In genomic region chr7:2477447-2478386, GRCh38 we compare ENCODE assay signal across 8 cellular contexts. TPM values are rescaled to one million over a fixed set of nuclear protein-coding genes. Genes with fewer than 3 reads are reported as not detected.
DNase-seq lines count a peak whose midpoint lies in the region; ATAC-seq and FAIRE-seq lines count a peak whose summit lies in the region.

No MANE protein-coding gene starts in this region.

- H3K27me3 ChIP-seq in aorta (ENCODE audit: control insufficient read depth in 1 of 2, insufficient read depth in 2 of 2, low read length in 1 of 2) = no peaks in the 10 kb centered on the region

- 46 to 63% methylated on average over 33 to 34 of the region's 34 CpGs for WGBS in aorta, 2 donors

- FAIRE-seq in frontal cortex (lab: Jason Lieb, UNC) = no peak

- H3K27ac ChIP-seq in aorta (ENCODE audit: low read depth in 1 of 2, low read length in 2 of 2) = no peak overlapping the region

- no peak overlapping the region for H3K4me3 ChIP-seq in aorta (ENCODE audit: low read length in 2 of 2)

- H3K36me3 ChIP-seq in aorta (ENCODE audit: control insufficient read depth in 1 of 2, insufficient read depth in 2 of 2, low read length in 1 of 2) = no peaks in the 10 kb centered on the region

- H3K9me3 ChIP-seq in aorta (ENCODE audit: control insufficient read depth, low read length) = no peaks in the 10 kb centered on the region

- intact Hi-C loops in posterior vena cava (cut with DNase I) (loop anchor here (1.0 to 10.0 kb wide), 3 partner anchors 28 to 187 kb away; partner anchors contain the start of genes BRAT1 (in 1 of the 2) and IQCE (in 1 of the 2)), aorta (cut with DNase I) (no loop called here)

- no peaks in the 10 kb centered on the region for H3K4me1 ChIP-seq in aorta (ENCODE audit: control insufficient read depth in 1 of 2, insufficient read depth in 2 of 2, low read length in 2 of 2)

- DNase-seq in Daoy (ENCODE audit: low read depth) (peak; percentile 87), SHP77 (lab: John Stamatoyannopoulos, UW) (peak; percentile 69 to 84), frontal cortex (ENCODE audit: low spot score in 2 of 2) (peak; percentile 80 to 87), posterior vena cava (ENCODE audit: low spot score) (peak; percentile 90), aorta (peak; percentile 77 to 87), NCI-H2171 (lab: John Stamatoyannopoulos, UW) (no peak)
- peak; percentile 82 for DNase-seq in activated effector memory CD4-positive, alpha-beta T cell treated with anti-CD3 and anti-CD28 coated beads, Interleukin-2, amount 50 U/mL, for 16 hours

- ATAC-seq in HG02973 (IDR thresholded peaks at IDR 0.05; ENCODE audit: unreplicated experiment) (peak; percentile 63), aorta (ENCODE audit: low FRiP score) (peak; percentile 81)

RNA-seq across cellular contexts. Expression of gene GRIFIN, which starts 1.5 kb away (rescaled TPM):
- not detected in 2 replicates for total RNA-seq in Daoy (2014; rRNA removed; shearing (Covaris generic))
- total RNA-seq in frontal cortex (not detected), posterior vena cava (not detected), aorta (not detected)
- polyA plus RNA-seq in aorta = not detected

RNA-seq across cellular contexts. Expression of gene LFNG, which starts 41.9 kb away (rescaled TPM):
- total RNA-seq in Daoy (2014; rRNA removed; shearing (Covaris generic)) = 16.1 and 24.2 TPM in 2 replicates
- total RNA-seq in frontal cortex (9.4 TPM), posterior vena cava (10 to 100 TPM; 15.2 to 16.5 TPM), aorta (10 to 100 TPM; 14.0 to 30.6 TPM)
- 1 to 10 TPM; 2.3 to 5.8 TPM for polyA plus RNA-seq in aorta

Comparison
In these comparisons a context has a peak if more than half of its experiments do, and no peak if none do; other contexts are left out.
1. intact Hi-C loops: an anchor here in posterior vena cava (1.0 to 10.0 kb wide); none called in aorta.